8 cellular contexts compared by ENCODE assay signal in the genomic region with DNA sequence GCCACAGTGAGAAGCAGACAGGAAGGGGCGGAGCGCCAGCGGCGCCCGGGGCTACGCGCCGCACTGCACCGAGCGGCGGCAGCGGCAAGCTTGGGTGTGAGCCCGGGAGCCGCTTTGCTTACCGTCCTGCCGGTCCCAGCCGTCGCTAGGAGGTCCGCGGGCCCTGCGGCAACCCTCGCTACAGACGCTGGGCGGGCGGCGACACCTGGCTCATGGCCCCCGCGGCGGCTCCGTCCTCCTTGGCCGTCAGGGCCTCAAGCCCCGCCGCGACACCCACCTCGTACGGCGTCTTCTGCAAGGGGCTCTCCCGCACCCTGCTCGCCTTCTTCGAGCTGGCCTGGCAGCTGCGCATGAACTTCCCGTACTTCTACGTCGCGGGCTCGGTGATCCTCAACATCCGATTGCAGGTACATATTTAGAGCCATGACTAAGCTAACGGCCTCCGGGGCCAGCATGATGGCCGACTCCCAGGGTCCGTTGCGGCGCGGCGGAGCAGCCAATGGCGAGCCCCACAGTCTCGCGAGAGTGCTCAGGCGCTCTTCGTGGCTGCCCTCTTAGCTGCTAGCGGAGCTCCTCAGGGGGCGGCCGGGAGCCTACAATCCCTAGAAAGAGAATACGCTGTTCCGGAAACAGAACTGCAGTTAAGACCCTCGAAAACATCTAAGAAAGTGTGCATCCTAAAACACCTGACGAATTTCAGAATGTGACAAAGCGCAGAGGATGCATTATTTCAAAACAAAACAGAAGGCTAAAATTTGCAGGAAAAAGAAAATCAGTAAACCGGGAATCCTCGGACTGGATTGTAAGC. TPM values are rescaled to one million over a fixed set of nuclear protein-coding genes. Genes with fewer than 3 reads are reported as not detected.
DNase-seq lines count a peak whose midpoint lies in the region; ATAC-seq and TF ChIP-seq lines count a peak whose summit lies in the region.

TSS of gene SMIM10L1 (plus strand) at position 50 of the 808 bp plus-strand sequence. CDS start at position 213, 163 bp downstream.

- peak within 1 kb of the TSS; percentile 73 for H3K9ac ChIP-seq in OCI-LY1 (ENCODE audit: low read length)

- H3K4me3 ChIP-seq in OCI-LY1 (ENCODE audit: low read depth, low read length, poor library complexity, severe bottlenecking) (peak within 1 kb of the TSS; percentile 90), mesodermal cell (ENCODE audit: extremely low read depth, insufficient read depth, low read length, poor library complexity, severe bottlenecking) (peak within 1 kb of the TSS; percentile 61)

- no peaks in the 10 kb centered on the region for H3K9me2 ChIP-seq in OCI-LY1 (ENCODE audit: low read depth, low read length)

- TF ChIP-seq CTCF in OCI-LY1 (IDR thresholded peaks at IDR 0.05; ENCODE audit: low read length) = no peak
- TF ChIP-seq CTCF in endothelial cell (IDR thresholded peaks at IDR 0.05; ENCODE audit: unreplicated experiment) = no peak

- peak within 1 kb of the TSS; percentile 90 for H3K27ac Mint-ChIP-seq in endothelial cell (ENCODE audit: unreplicated experiment)

- no peaks in the 10 kb centered on the region for H3K9me3 Mint-ChIP-seq in endothelial cell (ENCODE audit: unreplicated experiment)

- no peak within 1 kb of the TSS; the same call in 1 of the 2 replicates for H2AFZ ChIP-seq in OCI-LY1 (ENCODE audit: low read length)

- H3K36me3 ChIP-seq in OCI-LY1 (ENCODE audit: insufficient read depth, low read length) = peaks cover 59% of the 10 kb centered on the region
- peaks cover 11% of the 10 kb centered on the region for H3K36me3 ChIP-seq in mesodermal cell (ENCODE audit: control insufficient read depth, insufficient read depth, low read length)

- H3F3A ChIP-seq in OCI-LY1 (ENCODE audit: insufficient read depth, low read length) = no peaks in the 10 kb centered on the region

- peak; percentile 96 for ATAC-seq in GM21526 (IDR thresholded peaks at IDR 0.05; ENCODE audit: low FRiP score, unreplicated experiment)

- H3K4me2 ChIP-seq in OCI-LY1 (ENCODE audit: low read length) = peak within 1 kb of the TSS; percentile 96

- peak within 1 kb of the TSS; percentile 94 for H3K4me3 Mint-ChIP-seq in endothelial cell (ENCODE audit: unreplicated experiment)

- H3K27ac ChIP-seq in OCI-LY1 (ENCODE audit: low read depth, low read length, poor library complexity, severe bottlenecking) (peak within 1 kb of the TSS; percentile 87), mesodermal cell (ENCODE audit: low read depth, low read length, severe bottlenecking) (peak within 1 kb of the TSS; percentile 80)

- DNase-seq in DMS 273 (lab: John Stamatoyannopoulos, UW; ENCODE audit: unreplicated experiment) (peak; percentile 95), HuH-7 (ENCODE audit: low spot score) (peak; percentile 73), endothelial cell (ENCODE audit: low spot score) (peak; percentile 91)
- DNase-seq in activated CD8-positive, alpha-beta memory T cell treated with anti-CD3 and anti-CD28 coated beads, Interleukin-2, amount 50 U/mL, for 48 hours = peak; percentile 93
- peak; percentile 66 for DNase-seq in stimulated activated CD8-positive, alpha-beta memory T cell treated with anti-CD3 and anti-CD28 coated beads, Interleukin-15, amount 100 ng/mL, for 24 hours (ENCODE audit: low read depth)

- H3K27me3 ChIP-seq in OCI-LY1 (ENCODE audit: insufficient read depth, low read length) = peaks cover 3% of the 10 kb centered on the region; the same call in 1 of the 2 replicates

- peaks cover 41% of the 10 kb centered on the region for H3K4me1 ChIP-seq in OCI-LY1 (ENCODE audit: insufficient read depth, low read length, severe bottlenecking)
- peaks cover 6% of the 10 kb centered on the region for H3K4me1 ChIP-seq in mesodermal cell (ENCODE audit: control insufficient read depth, insufficient read depth, low read length, poor library complexity, severe bottlenecking)

- H4K20me1 ChIP-seq in OCI-LY1 (ENCODE audit: insufficient read depth, low read length) = no peaks in the 10 kb centered on the region

- H3K79me2 ChIP-seq in OCI-LY1 (ENCODE audit: insufficient read depth, low read length) = peaks cover 69% of the 10 kb centered on the region

- peaks cover 17% of the 10 kb centered on the region for H3K4me1 Mint-ChIP-seq in endothelial cell (ENCODE audit: unreplicated experiment)

- no peaks in the 10 kb centered on the region for H3K9me3 ChIP-seq in OCI-LY1 (ENCODE audit: low read length)
- no peaks in the 10 kb centered on the region for H3K9me3 ChIP-seq in mesodermal cell (ENCODE audit: control insufficient read depth, low read length)

- WGBS in mesodermal cell (ENCODE audit: insufficient coverage in 2 of 2), 2 experiments = 0 to 1% methylated on average over 54 to 68 of the region's 70 CpGs

- H3K27me3 Mint-ChIP-seq in endothelial cell (ENCODE audit: unreplicated experiment) = peaks cover 5% of the 10 kb centered on the region

- peaks cover 3% of the 10 kb centered on the region for H3K36me3 Mint-ChIP-seq in endothelial cell (ENCODE audit: low read depth, unreplicated experiment)

RNA-seq across cellular contexts. Expression of gene SMIM10L1, which starts in this region (rescaled TPM):
- total RNA-seq in endothelial cell (ENCODE audit: unreplicated experiment) = 15.9 TPM
- polyA plus RNA-seq in mesodermal cell (2013, experiment 1 of 2) = 9.4 TPM
- 12.3 TPM for polyA plus RNA-seq in mesodermal cell (2013, experiment 2 of 2)

Comparison
In these comparisons a context has a peak if more than half of its experiments do, and no peak if none do; other contexts are left out.
1. Peak in every context shown above with its lines: DNase-seq, ATAC-seq, H3K4me3 ChIP-seq and H3K27ac ChIP-seq.